In genomic region chr13:102145750-102146149, GRCh38 we compare ENCODE assay signal across 34 cellular contexts.
"Had no signal": no experiment of that assay in that cellular context is flagged by ENCODE, and none has a peak within 500 bp of the region (broad histone marks: within the 10 kb centered on the region; RNA-seq: fewer than 3 reads in every experiment).

No MANE protein-coding gene starts in this region.

- H3K27me3 ChIP-seq: MG63 had no signal

- H3K9ac ChIP-seq: KMS-11 had no signal

- H3K4me2 ChIP-seq: KMS-11 had no signal

- H3K27ac ChIP-seq: KMS-11 had no signal

- H3K9me3 ChIP-seq: MG63 had no signal

- H3K4me3 ChIP-seq: MG63 had no signal

- DNase-seq: Karpas-422, Kasumi-1, MG63, MM.1S, MV-4-11, NCI-H1048, NCI-H1092, NCI-H1092 treated with DMSO at 0.1 percent for 48 hours, NCI-H1105, NCI-H1105 treated with DMSO at 0.1 percent for 48 hours, NCI-H1417, NCI-H1417 treated with DMSO at 0.1 percent for 48 hours, NCI-H1436, NCI-H1436 treated with DMSO at 0.1 percent for 48 hours, NCI-H146, NCI-H1694, NCI-H1694 treated with DMSO at 0.1 percent for 48 hours, NCI-H187, NCI-H1930, NCI-H2029, NCI-H2029 treated with DMSO at 0.1 percent for 48 hours, NCI-H2081, NCI-H2081 treated with DMSO at 0.1 percent for 48 hours, NCI-H2107, NCI-H2171, NCI-H2171 treated with DMSO at 0.1 percent for 48 hours, NCI-H2227 treated with DMSO at 0.1 percent for 48 hours, NCI-H226, NCI-H345, NCI-H446, NCI-H446 treated with DMSO at 0.1 percent for 48 hours, NCI-H510A, NCI-H510A treated with DMSO at 0.1 percent for 48 hours had no signal

- H3K36me3 ChIP-seq: MG63 had no signal
